In the genomic region with DNA sequence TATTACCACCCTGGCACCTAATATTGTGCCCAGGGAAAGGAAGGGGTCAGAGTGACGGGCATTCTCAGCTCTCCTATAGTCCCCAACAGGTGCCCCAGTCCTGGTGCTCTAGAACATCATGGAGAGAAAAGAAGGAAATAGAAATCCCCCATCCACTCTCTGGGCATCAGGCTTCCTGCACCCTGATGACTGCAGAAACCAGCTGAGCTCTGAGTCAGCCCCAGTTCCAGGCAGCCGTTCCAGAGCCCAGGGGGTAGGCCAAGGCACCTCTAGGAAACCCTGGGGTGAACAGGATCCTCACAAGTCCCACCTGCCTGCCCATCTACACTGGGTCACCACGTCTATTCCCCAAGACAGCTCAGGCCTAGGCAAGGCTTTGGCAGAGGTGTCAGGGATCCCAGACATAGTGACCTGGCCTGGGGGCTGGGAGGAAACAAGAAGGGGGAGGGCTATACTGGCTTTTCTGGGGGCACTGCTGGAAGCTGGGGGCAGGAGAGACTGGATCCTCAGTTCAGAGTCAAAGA, we compare ENCODE assay signal across 1 cellular context.
TF ChIP-seq lines count a peak whose summit lies in the region.

No MANE protein-coding gene starts in this region.

TF ChIP-seq in IMR-90, 13 proteins besides CTCF, POLR2A, EP300 and RAD21 (continued from another document):
- TF ChIP-seq CEBPB (IDR thresholded peaks at IDR 0.05; ENCODE audit: low read depth, low read length) (no peak), MAZ (IDR thresholded peaks at IDR 0.05; ENCODE audit: borderline replicate concordance, low read depth, low read length) (peak; percentile 27; the same call in 1 of the 2 replicates)
- TF ChIP-seq, protein P1, sequence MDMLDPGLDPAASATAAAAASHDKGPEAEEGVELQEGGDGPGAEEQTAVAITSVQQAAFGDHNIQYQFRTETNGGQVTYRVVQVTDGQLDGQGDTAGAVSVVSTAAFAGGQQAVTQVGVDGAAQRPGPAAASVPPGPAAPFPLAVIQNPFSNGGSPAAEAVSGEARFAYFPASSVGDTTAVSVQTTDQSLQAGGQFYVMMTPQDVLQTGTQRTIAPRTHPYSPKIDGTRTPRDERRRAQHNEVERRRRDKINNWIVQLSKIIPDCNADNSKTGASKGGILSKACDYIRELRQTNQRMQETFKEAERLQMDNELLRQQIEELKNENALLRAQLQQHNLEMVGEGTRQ (IDR thresholded peaks at IDR 0.05; ENCODE audit: low read depth, low read length), result no peak; the same call in 1 of the 2 replicates
TF ChIP-seq in IMR-90: peak in this region for 2.
